1 cellular context compared by ENCODE assay signal in the genomic region with DNA sequence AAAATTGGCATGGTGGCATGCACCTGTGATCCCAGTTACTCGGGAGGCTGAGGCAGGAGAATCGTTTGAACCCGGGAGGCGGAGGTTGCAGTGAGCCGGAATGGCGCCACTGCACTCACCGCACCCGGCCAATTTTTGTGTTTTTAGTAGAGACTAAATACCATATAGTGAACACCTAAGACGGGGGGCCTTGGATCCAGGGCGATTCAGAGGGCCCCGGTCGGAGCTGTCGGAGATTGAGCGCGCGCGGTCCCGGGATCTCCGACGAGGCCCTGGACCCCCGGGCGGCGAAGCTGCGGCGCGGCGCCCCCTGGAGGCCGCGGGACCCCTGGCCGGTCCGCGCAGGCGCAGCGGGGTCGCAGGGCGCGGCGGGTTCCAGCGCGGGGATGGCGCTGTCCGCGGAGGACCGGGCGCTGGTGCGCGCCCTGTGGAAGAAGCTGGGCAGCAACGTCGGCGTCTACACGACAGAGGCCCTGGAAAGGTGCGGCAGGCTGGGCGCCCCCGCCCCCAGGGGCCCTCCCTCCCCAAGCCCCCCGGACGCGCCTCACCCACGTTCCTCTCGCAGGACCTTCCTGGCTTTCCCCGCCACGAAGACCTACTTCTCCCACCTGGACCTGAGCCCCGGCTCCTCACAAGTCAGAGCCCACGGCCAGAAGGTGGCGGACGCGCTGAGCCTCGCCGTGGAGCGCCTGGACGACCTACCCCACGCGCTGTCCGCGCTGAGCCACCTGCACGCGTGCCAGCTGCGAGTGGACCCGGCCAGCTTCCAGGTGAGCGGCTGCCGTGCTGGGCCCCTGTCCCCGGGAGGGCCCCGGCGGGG.
TF ChIP-seq lines count a peak whose summit lies in the region.

Gene HBQ1, plus strand, starts transcription at position 359 of the 820 bp plus-strand sequence. Its CDS starts 28 bp downstream, at position 387.

TF ChIP-seq in SK-N-SH, 30 proteins besides CTCF, POLR2A, EP300 and RAD21 (continued from another document):
- TF ChIP-seq USF2 (IDR thresholded peaks at IDR 0.05; ENCODE audit: borderline replicate concordance, low read depth, low read length) = no peak
- TF ChIP-seq, protein P1, sequence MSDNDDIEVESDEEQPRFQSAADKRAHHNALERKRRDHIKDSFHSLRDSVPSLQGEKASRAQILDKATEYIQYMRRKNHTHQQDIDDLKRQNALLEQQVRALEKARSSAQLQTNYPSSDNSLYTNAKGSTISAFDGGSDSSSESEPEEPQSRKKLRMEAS (IDR thresholded peaks at IDR 0.05; ENCODE audit: low read depth) = no peak
- no peak for TF ChIP-seq GABPA (IDR thresholded peaks at IDR 0.05; ENCODE audit: low read depth)
- TF ChIP-seq MXI1 (IDR thresholded peaks at IDR 0.05; ENCODE audit: low read depth, low read length) = no peak
- no peak for TF ChIP-seq EZH2phosphoT487 (IDR thresholded peaks at IDR 0.05; ENCODE audit: borderline replicate concordance, low read depth)
- TF ChIP-seq MEF2A (IDR thresholded peaks at IDR 0.05; ENCODE audit: borderline replicate concordance, low read depth) = no peak
- no peak for TF ChIP-seq YY1 (IDR thresholded peaks at IDR 0.05; ENCODE audit: low read depth)
- TF ChIP-seq TEAD4 (IDR thresholded peaks at IDR 0.05; ENCODE audit: borderline replicate concordance, insufficient read depth) = no peak
- TF ChIP-seq, protein P2, sequence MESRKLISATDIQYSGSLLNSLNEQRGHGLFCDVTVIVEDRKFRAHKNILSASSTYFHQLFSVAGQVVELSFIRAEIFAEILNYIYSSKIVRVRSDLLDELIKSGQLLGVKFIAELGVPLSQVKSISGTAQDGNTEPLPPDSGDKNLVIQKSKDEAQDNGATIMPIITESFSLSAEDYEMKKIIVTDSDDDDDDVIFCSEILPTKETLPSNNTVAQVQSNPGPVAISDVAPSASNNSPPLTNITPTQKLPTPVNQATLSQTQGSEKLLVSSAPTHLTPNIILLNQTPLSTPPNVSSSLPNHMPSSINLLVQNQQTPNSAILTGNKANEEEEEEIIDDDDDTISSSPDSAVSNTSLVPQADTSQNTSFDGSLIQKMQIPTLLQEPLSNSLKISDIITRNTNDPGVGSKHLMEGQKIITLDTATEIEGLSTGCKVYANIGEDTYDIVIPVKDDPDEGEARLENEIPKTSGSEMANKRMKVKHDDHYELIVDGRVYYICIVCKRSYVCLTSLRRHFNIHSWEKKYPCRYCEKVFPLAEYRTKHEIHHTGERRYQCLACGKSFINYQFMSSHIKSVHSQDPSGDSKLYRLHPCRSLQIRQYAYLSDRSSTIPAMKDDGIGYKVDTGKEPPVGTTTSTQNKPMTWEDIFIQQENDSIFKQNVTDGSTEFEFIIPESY (IDR thresholded peaks at IDR 0.05; ENCODE audit: borderline replicate concordance, low read depth) = no peak
- no peak for TF ChIP-seq ELF1 (IDR thresholded peaks at IDR 0.05)
- TF ChIP-seq TCF12 (IDR thresholded peaks at IDR 0.05) = no peak
TF ChIP-seq in SK-N-SH: peak in this region for 5.
